1 cellular context compared by ENCODE assay signal in the genomic region with DNA sequence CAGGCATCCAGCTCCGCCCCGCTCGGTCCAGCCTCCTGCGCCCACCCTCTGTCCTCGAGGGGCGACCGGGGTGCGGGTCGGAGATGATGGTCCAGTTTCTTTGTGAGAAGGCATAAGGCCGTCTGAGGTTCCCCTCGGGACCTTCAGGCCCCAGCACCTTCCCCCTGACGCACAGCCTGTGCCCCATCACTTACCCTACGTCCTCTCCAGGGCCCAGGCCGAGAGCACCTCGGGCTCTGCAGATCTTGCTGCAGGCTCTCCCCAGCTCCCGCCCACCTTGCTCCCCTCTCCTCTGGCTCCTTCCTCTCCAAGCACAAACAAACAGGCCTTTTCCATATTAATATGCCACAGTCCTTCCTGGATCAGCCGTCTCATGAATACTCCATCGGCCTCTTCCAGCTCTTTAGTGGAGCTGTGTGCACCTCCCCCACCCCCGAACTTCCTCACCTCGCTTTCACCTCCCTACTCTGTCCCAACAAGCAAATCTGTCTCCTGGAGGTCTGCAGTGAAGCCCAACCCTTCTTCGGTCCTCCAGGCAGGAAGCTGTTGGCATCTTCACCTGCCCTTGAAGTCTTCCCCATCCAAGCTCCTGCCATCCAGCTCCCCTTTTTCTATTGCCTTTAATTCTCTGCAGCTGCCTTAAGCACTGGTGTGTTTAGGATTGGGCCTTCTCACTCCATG.
TF ChIP-seq lines count a peak whose summit lies in the region.

No MANE protein-coding gene starts in this region.

TF ChIP-seq in H1, 55 proteins besides CTCF, POLR2A, EP300 and RAD21:
- TF ChIP-seq CEBPB (IDR thresholded peaks at IDR 0.05; ENCODE audit: low read depth, low read length) (no peak), NRF1 (IDR thresholded peaks at IDR 0.05; ENCODE audit: low read depth, low read length) (no peak), RBBP5 (IDR thresholded peaks at IDR 0.05; ENCODE audit: borderline replicate concordance, low read depth, low read length) (peak; percentile 6; the same call in 1 of the 2 replicates), SIN3A (conservative IDR thresholded peaks at IDR 0.05 in 1 of 2, IDR thresholded peaks at IDR 0.05 in 1 of 2; ENCODE audit: low read depth in 1 of 2, low read length in 2 of 2) (no peak)
